ENCODE assay signal across 17 cellular contexts in genomic region chr1:5887436-5888290, GRCh38.
DNase-seq lines count a peak whose midpoint lies in the region; ATAC-seq, FAIRE-seq and TF ChIP-seq lines count a peak whose summit lies in the region.
"Had no signal": no experiment of that assay in that cellular context is flagged by ENCODE, and none has a peak within 500 bp of the region (broad histone marks: within the 10 kb centered on the region; RNA-seq: fewer than 3 reads in every experiment).

No MANE protein-coding gene starts in this region.

- TF ChIP-seq POLR2A in right lobe of liver (IDR thresholded peaks at IDR 0.05) (no peak), HepG2 (IDR thresholded peaks at IDR 0.05; ENCODE audit: insufficient read depth in 1 of 2, low read depth in 2 of 2, low read length in 2 of 2) (no peak)

- peak overlapping the region; percentile 72 for H3K18ac ChIP-seq in neuronal stem cell (ENCODE audit: low read length)

- H3K27ac ChIP-seq in right lobe of liver (no peak overlapping the region), HepG2 (ENCODE audit: extremely low read length, insufficient read depth, low read length) (no peak overlapping the region), kidney (ENCODE audit: low read depth in 2 of 2, low read length in 2 of 2) (no peak overlapping the region), neuronal stem cell (replicated peaks; ENCODE audit: low read length) (no peak overlapping the region)
- H3K27ac ChIP-seq: A549, GM23248, KMS-11 had no signal

- ATAC-seq in right lobe of liver (peak in 1 of 4 donors; percentile 19), HepG2 (no peak; the same call in 1 of the 3 replicates)

- peak in 2 of 3 donors; percentile 39 to 44 for DNase-seq in right lobe of liver
- DNase-seq in HepG2 (ENCODE audit: low spot score), result no peak
- DNase-seq in kidney, result peak; percentile 64
- no peak for DNase-seq in neuronal stem cell (ENCODE audit: low spot score)
- no peak for DNase-seq in HAP-1 (ENCODE audit: low spot score in 2 of 2)
- DNase-seq in GF-D8 (lab: John Stamatoyannopoulos, UW), result no peak
- DNase-seq in NOMO-1 (lab: John Stamatoyannopoulos, UW; ENCODE audit: unreplicated experiment in 2 of 2), result no peak
- DNase-seq: CD4-positive, alpha-beta T cell; DND-41; GM23248; MG63; NCI-H1105; NCI-H1694 treated with DMSO at 0.1 percent for 48 hours; NCI-H446 treated with DMSO at 0.1 percent for 48 hours; NCI-H748 treated with DMSO at 0.1 percent for 48 hours had no signal

- no peak overlapping the region for H2BK15ac ChIP-seq in neuronal stem cell (ENCODE audit: low read length)

- H4K91ac ChIP-seq in neuronal stem cell (ENCODE audit: low read depth, low read length, poor library complexity), result no peak overlapping the region

- no TSS peak for BruUV-seq in HepG2 (replicated peaks; lab: Mats Ljungman, UMichigan)

- peak overlapping the region; percentile 32 for H2BK5ac ChIP-seq in neuronal stem cell (ENCODE audit: low read length)

- H4K8ac ChIP-seq in neuronal stem cell (ENCODE audit: low read depth, low read length), result no peak overlapping the region

- CTCF ChIA-PET in HepG2 (lab: Yijun Ruan, JAX; ENCODE audit: low intra/inter-chr PET ratio, low total read pairs), result no interaction called here

- peak overlapping the region; percentile 27 for H2AK5ac ChIP-seq in neuronal stem cell (ENCODE audit: low read depth, low read length)

- FAIRE-seq in HepG2 (lab: Jason Lieb, UNC), result no peak
- FAIRE-seq in kidney (lab: Jason Lieb, UNC), result no peak
- FAIRE-seq: A549 had no signal

- in situ Hi-C loops in HepG2 (cut with HindIII; ENCODE audit: extremely low pct_ligation_motif_present, low pct_unique_long_range_greater_than_20kb) (no loop called here), HAP-1 (cut with MboI; ENCODE audit: low sequenced_read_pairs) (no loop called here)

- H3K36me3 ChIP-seq in right lobe of liver (no peaks in the 10 kb centered on the region), HepG2 (replicated peaks in 1 of 2; ENCODE audit: control insufficient read depth in 1 of 2, insufficient read depth in 2 of 2, low read length in 2 of 2) (peaks cover 3 to 26% of the 10 kb centered on the region in 2 experiments; a peak in 4 of 5 replicates), kidney (ENCODE audit: control insufficient read depth in 1 of 2, insufficient read depth in 2 of 2, low read length in 2 of 2) (peaks cover 0 to 4% of the 10 kb centered on the region in 2 donors), neuronal stem cell (replicated peaks in 1 of 2; ENCODE audit: control insufficient read depth in 2 of 2, insufficient read depth in 2 of 2, low read length in 2 of 2) (peaks cover 5% of the 10 kb centered on the region in 2 donors), HAP-1 (replicated peaks) (no peaks in the 10 kb centered on the region)
- H3K36me3 ChIP-seq: MG63 had no signal

- no peak overlapping the region for H3K9ac ChIP-seq in HepG2 (ENCODE audit: insufficient read depth, low read depth, low read length)
- H3K9ac ChIP-seq in kidney (ENCODE audit: low read length in 2 of 2), result no peak overlapping the region
- H3K9ac ChIP-seq in neuronal stem cell (ENCODE audit: low read depth, low read length, poor library complexity), result peak overlapping the region; percentile 34
- H3K9ac ChIP-seq: GM23248, KMS-11 had no signal

- POLR2A ChIA-PET in HepG2 (lab: Yijun Ruan, JAX), result no interaction called here

- H2AFZ ChIP-seq in HepG2 (ENCODE audit: low read length) (no peak overlapping the region), neuronal stem cell (ENCODE audit: low read length) (no peak overlapping the region)
- H2AFZ ChIP-seq: GM23248 had no signal

- H3K4ac ChIP-seq in neuronal stem cell (ENCODE audit: low read length), result no peak overlapping the region

- peaks cover 3% of the 10 kb centered on the region for H3K79me1 ChIP-seq in neuronal stem cell (ENCODE audit: low read depth, low read length)

- 92% methylated on average over 10 of the region's 30 CpGs for WGBS in right lobe of liver (ENCODE audit: insufficient coverage, low coverage, low lambda C conversion rate, missing lambda C conversion rate)
- 94% methylated on average over 12 of the region's 30 CpGs for WGBS in HepG2 (ENCODE audit: low lambda C conversion rate)
- WGBS in neuronal stem cell (ENCODE audit: extremely low coverage in 2 of 2, insufficient read length in 2 of 2, insufficient replicate concordance in 1 of 2), 2 donors, result no CpG with 5 or more reads among the region's 30 CpGs

- intact Hi-C loops in right lobe of liver (cut with DNase I) (no loop called here), HepG2 (cut with micrococcal nuclease; ENCODE audit: unreplicated experiment) (no loop called here), kidney (cut with DNase I) (no loop called here)

- no peaks in the 10 kb centered on the region for H3K9me3 ChIP-seq in right lobe of liver
- no peaks in the 10 kb centered on the region for H3K9me3 ChIP-seq in HepG2 (ENCODE audit: low read length)
- H3K9me3 ChIP-seq in kidney (ENCODE audit: control insufficient read depth in 1 of 2, low read length in 2 of 2), result no peaks in the 10 kb centered on the region
- H3K9me3 ChIP-seq in neuronal stem cell (replicated peaks in 1 of 2; ENCODE audit: control insufficient read depth in 2 of 2, insufficient read depth in 1 of 2, low read depth in 1 of 2, low read length in 2 of 2), result no peaks in the 10 kb centered on the region
- no peaks in the 10 kb centered on the region for H3K9me3 ChIP-seq in HAP-1
- H3K9me3 ChIP-seq: A549, MG63 had no signal

- no peak overlapping the region for H3K4me3 ChIP-seq in right lobe of liver
- no peak overlapping the region for H3K4me3 ChIP-seq in HepG2 (replicated peaks in 1 of 3; ENCODE audit: insufficient read depth in 1 of 3, low read depth in 2 of 3, low read length in 3 of 3)
- H3K4me3 ChIP-seq in kidney (ENCODE audit: low read length in 2 of 2), result no peak overlapping the region
- H3K4me3 ChIP-seq in neuronal stem cell (ENCODE audit: low read length in 2 of 2), result no peak overlapping the region
- no peak overlapping the region for H3K4me3 ChIP-seq in HAP-1
- H3K4me3 ChIP-seq: A549, GM23248, MG63 had no signal

- no peak for TF ChIP-seq RAD21 in HepG2 (CRISPR knock-in tag; IDR thresholded peaks at IDR 0.05)

- H3K23ac ChIP-seq in neuronal stem cell (ENCODE audit: low read depth, low read length, poor library complexity), result peak overlapping the region; percentile 25

- H2BK120ac ChIP-seq in neuronal stem cell (ENCODE audit: low read depth, low read length), result no peak overlapping the region

- H3K4me2 ChIP-seq in HepG2 (ENCODE audit: low read depth, low read length) (no peak overlapping the region), neuronal stem cell (ENCODE audit: insufficient read depth, low read length, poor library complexity, severe bottlenecking) (no peak overlapping the region)
- H3K4me2 ChIP-seq: A549, KMS-11 had no signal

- TF ChIP-seq EP300 in HepG2 (IDR thresholded peaks at IDR 0.05; ENCODE audit: low read depth in 2 of 2, low read length in 2 of 2) (no peak), HepG2 (CRISPR knock-in tag; IDR thresholded peaks at IDR 0.05; ENCODE audit: borderline replicate concordance) (no peak)

- H4K20me1 ChIP-seq in HepG2 (ENCODE audit: insufficient read depth, low read length), result no peaks in the 10 kb centered on the region

- no peak overlapping the region for H2BK12ac ChIP-seq in neuronal stem cell (ENCODE audit: low read length)

- H3K4me1 ChIP-seq in right lobe of liver (no peaks in the 10 kb centered on the region), HepG2 (ENCODE audit: insufficient read depth, low read length) (no peaks in the 10 kb centered on the region), kidney (ENCODE audit: control insufficient read depth in 1 of 2, insufficient read depth in 1 of 2, low read depth in 1 of 2, low read length in 2 of 2) (no peaks in the 10 kb centered on the region), neuronal stem cell (ENCODE audit: control insufficient read depth in 2 of 2, insufficient read depth in 1 of 2, low read depth in 1 of 2, low read length in 2 of 2) (peaks cover 10 to 11% of the 10 kb centered on the region in 2 donors), HAP-1 (no peaks in the 10 kb centered on the region)
- H3K4me1 ChIP-seq: A549 had no signal

- peak overlapping the region; percentile 67 for H3K14ac ChIP-seq in neuronal stem cell (ENCODE audit: low read length)

- no peaks in the 10 kb centered on the region for H3K79me2 ChIP-seq in HepG2 (ENCODE audit: insufficient read depth, low read length)

- no peaks in the 10 kb centered on the region for H3K27me3 ChIP-seq in right lobe of liver
- no peaks in the 10 kb centered on the region for H3K27me3 ChIP-seq in HepG2 (ENCODE audit: control insufficient read depth in 1 of 2, insufficient read depth in 2 of 2, low read length in 2 of 2)
- no peaks in the 10 kb centered on the region for H3K27me3 ChIP-seq in neuronal stem cell (ENCODE audit: control insufficient read depth in 3 of 3, insufficient read depth in 3 of 3, low read depth in 1 of 3, low read length in 3 of 3)
- no peaks in the 10 kb centered on the region for H3K27me3 ChIP-seq in HAP-1 (ENCODE audit: low read depth)
- H3K27me3 ChIP-seq: MG63 had no signal

- TF ChIP-seq CTCF in right lobe of liver (IDR thresholded peaks at IDR 0.05), result no peak
- TF ChIP-seq CTCF in HepG2 (CRISPR knock-in tag; IDR thresholded peaks at IDR 0.05), result no peak
- no peak for TF ChIP-seq CTCF in kidney (IDR thresholded peaks at IDR 0.05; ENCODE audit: borderline replicate concordance, extremely low read depth, insufficient read depth)

TF ChIP-seq in HepG2, 621 proteins besides CTCF, POLR2A, EP300 and RAD21 (continues in another document):
- no peak for TF ChIP-seq CBFB (CRISPR knock-in tag; IDR thresholded peaks at IDR 0.05)
- TF ChIP-seq CENPT (CRISPR knock-in tag; IDR thresholded peaks at IDR 0.05; ENCODE audit: low read depth), result no peak
- no peak for TF ChIP-seq ZNF670 (CRISPR knock-in tag; IDR thresholded peaks at IDR 0.05; ENCODE audit: borderline replicate concordance)
- TF ChIP-seq ZNF260 (CRISPR knock-in tag; IDR thresholded peaks at IDR 0.05; ENCODE audit: borderline replicate concordance, low read depth), result no peak
- no peak for TF ChIP-seq XRCC5 (optimal IDR thresholded peaks at IDR 0.05; ENCODE audit: low read length)
- TF ChIP-seq ZNF296 (CRISPR knock-in tag; conservative IDR thresholded peaks at IDR 0.05), result no peak
- no peak for TF ChIP-seq STAT5B (CRISPR knock-in tag; IDR thresholded peaks at IDR 0.05)
- no peak for TF ChIP-seq PBX2 (CRISPR knock-in tag; IDR thresholded peaks at IDR 0.05)

Comparison
In these comparisons a context has a peak if more than half of its experiments do, and no peak if none do; other contexts are left out.
1. DNase-seq: peak in right lobe of liver (2 of 3) and kidney (single experiment); none in HepG2 (single experiment), neuronal stem cell (single experiment), HAP-1 (0 of 2), GF-D8 (single experiment) and NOMO-1 (0 of 2).